ENCODE assay signal across 18 cellular contexts in genomic region chr17:32240745-32241144, GRCh38. TPM values are rescaled to one million over a fixed set of nuclear protein-coding genes. Genes with fewer than 3 reads are reported as not detected.
DNase-seq lines count a peak whose midpoint lies in the region; ATAC-seq, FAIRE-seq and TF ChIP-seq lines count a peak whose summit lies in the region.
"Had no signal": no experiment of that assay in that cellular context is flagged by ENCODE, and none has a peak within 500 bp of the region (broad histone marks: within the 10 kb centered on the region; RNA-seq: fewer than 3 reads in every experiment).

No MANE protein-coding gene starts in this region.

- H3K4me3 ChIP-seq in LNCaP clone FGC (ENCODE audit: low read depth, low read length) (no peak overlapping the region), kidney (ENCODE audit: low read length in 2 of 2) (no peak overlapping the region)

- no peaks in the 10 kb centered on the region for H3K27me3 Mint-ChIP-seq in activated naive CD8-positive, alpha-beta T cell treated with anti-CD3 and anti-CD28 coated beads, Interleukin-2, amount 50 U/mL, for 24 hours

- no peaks in the 10 kb centered on the region for H3K9me3 Mint-ChIP-seq in activated naive CD8-positive, alpha-beta T cell treated with anti-CD3 and anti-CD28 coated beads, Interleukin-2, amount 50 U/mL, for 24 hours

- H3K4me1 Mint-ChIP-seq in activated naive CD8-positive, alpha-beta T cell treated with anti-CD3 and anti-CD28 coated beads, Interleukin-2, amount 50 U/mL, for 24 hours, result no peaks in the 10 kb centered on the region

- no peak for ATAC-seq in activated naive CD8-positive, alpha-beta T cell treated with anti-CD3 and anti-CD28 coated beads, Interleukin-2, amount 50 U/mL, for 24 hours

- H3K27ac Mint-ChIP-seq in activated naive CD8-positive, alpha-beta T cell treated with anti-CD3 and anti-CD28 coated beads, Interleukin-2, amount 50 U/mL, for 24 hours, result no peak overlapping the region

- no peak for FAIRE-seq in kidney (lab: Jason Lieb, UNC)
- FAIRE-seq: HTR-8/SVneo, RCC 7860, TTC549 had no signal

- TF ChIP-seq CTCF in LNCaP clone FGC (IDR thresholded peaks at IDR 0.05; ENCODE audit: control insufficient read depth, extremely low read depth, insufficient read depth) (peak; percentile 38), kidney (IDR thresholded peaks at IDR 0.05; ENCODE audit: borderline replicate concordance, extremely low read depth, insufficient read depth) (no peak)

- DNase-seq in A172 (ENCODE audit: low spot score) (peak; percentile 47), LNCaP clone FGC (ENCODE audit: low read depth) (peak; percentile 59), cerebellum (ENCODE audit: low spot score) (peak; percentile 79), kidney (peak; percentile 12), NCI-H1694 (lab: John Stamatoyannopoulos, UW) (no peak), NCI-H1105 treated with DMSO at 0.1 percent for 48 hours (lab: John Stamatoyannopoulos, UW) (no peak), RPMI8226 (no peak)
- no peak for DNase-seq in activated naive CD8-positive, alpha-beta T cell treated with anti-CD3 and anti-CD28 coated beads, Interleukin-2, amount 50 U/mL, for 24 hours
- DNase-seq: ACHN; activated CD8-positive, alpha-beta memory T cell treated with anti-CD3 and anti-CD28 coated beads for 24 hours; activated effector memory CD4-positive, alpha-beta T cell treated with anti-CD3 and anti-CD28 coated beads, Interleukin-2, amount 50 U/mL, for 16 hours; midbrain; NCI-H1417; NCI-H524; occipital lobe had no signal

- H3K4me1 ChIP-seq in kidney (ENCODE audit: control insufficient read depth in 1 of 2, insufficient read depth in 1 of 2, low read depth in 1 of 2, low read length in 2 of 2), result no peaks in the 10 kb centered on the region

- H3K36me3 Mint-ChIP-seq in activated naive CD8-positive, alpha-beta T cell treated with anti-CD3 and anti-CD28 coated beads, Interleukin-2, amount 50 U/mL, for 24 hours (ENCODE audit: low read depth), result no peaks in the 10 kb centered on the region

- H3K4me3 Mint-ChIP-seq in activated naive CD8-positive, alpha-beta T cell treated with anti-CD3 and anti-CD28 coated beads, Interleukin-2, amount 50 U/mL, for 24 hours, result no peak overlapping the region

- no peak overlapping the region for H3K9ac ChIP-seq in kidney (ENCODE audit: low read length in 2 of 2)

- H3K9me3 ChIP-seq in kidney (ENCODE audit: control insufficient read depth in 1 of 2, low read length in 2 of 2), result no peaks in the 10 kb centered on the region

- intact Hi-C loops in kidney (cut with DNase I), result no loop called here

- no peak overlapping the region for H3K27ac ChIP-seq in kidney (ENCODE audit: low read depth in 2 of 2, low read length in 2 of 2)

- H3K36me3 ChIP-seq in kidney (ENCODE audit: control insufficient read depth in 1 of 2, insufficient read depth in 2 of 2, low read length in 2 of 2), result no peaks in the 10 kb centered on the region

RNA-seq across cellular contexts. Expression of gene RHBDL3, which starts 24.9 kb away (rescaled TPM):
- 3.7 TPM in 2 replicates for total RNA-seq in A172 (2014; rRNA removed; shearing (Covaris generic))
- total RNA-seq in cerebellum (5.0 TPM), kidney (0.13 TPM)
- polyA plus RNA-seq in kidney (ENCODE audit: insufficient read depth, low read depth, low replicate concordance), result 0.11 TPM

Comparison
In these comparisons a context has a peak if more than half of its experiments do, and no peak if none do; other contexts are left out.
1. DNase-seq: peak in A172 (single experiment), LNCaP clone FGC (single experiment), cerebellum (single experiment) and kidney (single experiment); none in NCI-H1694 (single experiment), activated naive CD8-positive, alpha-beta T cell treated with anti-CD3 and anti-CD28 coated beads, Interleukin-2, amount 50 U/mL, for 24 hours (single experiment), NCI-H1105 treated with DMSO at 0.1 percent for 48 hours (single experiment) and RPMI8226 (single experiment).